In the genomic region with DNA sequence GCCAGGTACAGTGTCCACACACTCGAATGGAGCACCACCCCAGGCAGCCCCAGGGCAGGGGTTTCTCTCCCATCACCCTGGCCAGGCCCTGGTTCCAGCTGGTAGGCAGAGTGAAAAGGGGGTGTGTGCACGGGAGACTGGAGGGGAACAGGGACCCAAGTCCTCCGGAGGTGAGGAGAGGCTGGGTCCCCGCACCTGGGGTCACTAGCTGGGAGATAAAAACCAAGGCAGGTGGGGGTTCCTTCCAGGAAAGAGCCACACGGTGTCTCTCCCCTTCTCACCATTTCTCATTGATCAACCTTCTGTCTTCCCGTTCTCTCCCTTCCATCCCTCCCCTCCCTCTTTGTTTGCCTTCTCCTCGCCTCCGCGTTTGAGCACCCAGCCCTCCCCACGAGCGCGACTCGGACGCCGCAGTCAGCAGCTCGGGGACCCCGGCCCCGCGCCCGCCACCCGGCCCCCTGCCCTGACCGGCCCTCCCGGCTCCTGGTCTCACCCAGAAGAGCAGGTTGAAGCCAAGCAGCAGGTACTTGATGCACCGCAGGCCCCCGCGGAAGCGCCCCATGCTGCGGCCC, we compare ENCODE assay signal across 7 cellular contexts. TPM values are rescaled to one million over a fixed set of nuclear protein-coding genes. Genes with fewer than 3 reads are reported as not detected.
DNase-seq lines count a peak whose midpoint lies in the region; ATAC-seq and TF ChIP-seq lines count a peak whose summit lies in the region.

No MANE protein-coding gene starts in this region.

- H3K9me3 Mint-ChIP-seq in HFFc6: no peaks in the 10 kb centered on the region
- no peaks in the 10 kb centered on the region for H3K9me3 Mint-ChIP-seq in activated CD8-positive, alpha-beta T cell treated with anti-CD3 and anti-CD28 coated beads, Interleukin-2, amount 10 ng/mL, durations not matched to agents 7 days and 5 days (ENCODE audit: insufficient read depth)

- no peak overlapping the region for H3K27ac Mint-ChIP-seq in HFFc6
- H3K27ac Mint-ChIP-seq in activated CD8-positive, alpha-beta T cell treated with anti-CD3 and anti-CD28 coated beads, Interleukin-2, amount 10 ng/mL, durations not matched to agents 7 days and 5 days: no peak overlapping the region

- in situ Hi-C loops in G401 (cut with HindIII; ENCODE audit: low sequenced_read_pairs): no loop called here

- no peak for TF ChIP-seq CTCF in HFFc6 (IDR thresholded peaks at IDR 0.05)

- POLR2A ChIA-PET in activated CD8-positive, alpha-beta T cell treated with anti-CD3 and anti-CD28 coated beads, Interleukin-2, amount 10 ng/mL, durations not matched to agents 7 days and 5 days (lab: Charles Lee): no interaction called here

- peak overlapping the region; percentile 74 for H3K4me3 Mint-ChIP-seq in HFFc6
- H3K4me3 Mint-ChIP-seq in activated CD8-positive, alpha-beta T cell treated with anti-CD3 and anti-CD28 coated beads, Interleukin-2, amount 10 ng/mL, durations not matched to agents 7 days and 5 days: peak overlapping the region; percentile 61

- DNase-seq in HFFc6 (no peak), HCEC 1CT (no peak), G401 (ENCODE audit: low spot score) (no peak), AG08396 (ENCODE audit: low spot score) (no peak)
- DNase-seq in activated CD8-positive, alpha-beta T cell treated with anti-CD3 and anti-CD28 coated beads, Interleukin-2, amount 10 ng/mL, durations not matched to agents 7 days and 5 days: no peak

- CTCF ChIA-PET in activated CD8-positive, alpha-beta T cell treated with anti-CD3 and anti-CD28 coated beads, Interleukin-2, amount 10 ng/mL, durations not matched to agents 7 days and 5 days (lab: Charles Lee): interaction anchor here (1.1 to 3.9 kb wide), 3 partner anchors 24 to 508 kb away, joined by 4 to 17 read pairs (median 7); no protein-coding TSS in a partner anchor

- peak overlapping the region; percentile 61 for H3K4me3 ChIP-seq in iPS-11a (ENCODE audit: low read depth, low read length)
- peak overlapping the region; percentile 36 to 65 (median 46) for H3K4me3 ChIP-seq in skin epidermis

- H3K27ac ChIP-seq in skin epidermis: peak overlapping the region in 10 of 21 experiments; percentile 10 to 60 (median 46)

- H3K4me1 Mint-ChIP-seq in HFFc6 (ENCODE audit: low read depth): peaks cover 14% of the 10 kb centered on the region
- H3K4me1 Mint-ChIP-seq in activated CD8-positive, alpha-beta T cell treated with anti-CD3 and anti-CD28 coated beads, Interleukin-2, amount 10 ng/mL, durations not matched to agents 7 days and 5 days (ENCODE audit: low read depth): peaks cover 16% of the 10 kb centered on the region

- H3K36me3 Mint-ChIP-seq in HFFc6 (ENCODE audit: low read depth): no peaks in the 10 kb centered on the region
- H3K36me3 Mint-ChIP-seq in activated CD8-positive, alpha-beta T cell treated with anti-CD3 and anti-CD28 coated beads, Interleukin-2, amount 10 ng/mL, durations not matched to agents 7 days and 5 days (ENCODE audit: low read depth): no peaks in the 10 kb centered on the region

- ATAC-seq in activated CD8-positive, alpha-beta T cell treated with anti-CD3 and anti-CD28 coated beads, Interleukin-2, amount 10 ng/mL, durations not matched to agents 7 days and 5 days: no peak

- H3K27me3 Mint-ChIP-seq in HFFc6 (ENCODE audit: insufficient read depth): no peaks in the 10 kb centered on the region; the same call in 1 of the 2 replicates
- H3K27me3 Mint-ChIP-seq in activated CD8-positive, alpha-beta T cell treated with anti-CD3 and anti-CD28 coated beads, Interleukin-2, amount 10 ng/mL, durations not matched to agents 7 days and 5 days (ENCODE audit: low read depth): peaks cover 15% of the 10 kb centered on the region

RNA-seq across cellular contexts. Expression of a gene that starts 0.3 kb away (rescaled TPM):
- 1 to 10 TPM; 4.2 to 6.9 (median 5.1) TPM for total RNA-seq in HFFc6 (2021; fragmentation: NEBNext Ultra II Directional; extraction: Animal tissue kit (Norgen Biotek cat#: 25700))
- total RNA-seq in activated CD8-positive, alpha-beta T cell treated with anti-CD3 and anti-CD28 coated beads, Interleukin-2, amount 10 ng/mL, durations not matched to agents 7 days and 5 days: under 1 TPM; 0.31 to 0.84 TPM
- total RNA-seq in G401 (2014; rRNA removed; shearing (Covaris generic)): not detected in 2 replicates

RNA-seq across cellular contexts. Expression of a gene that starts 59.3 kb away (rescaled TPM):
- not detected for total RNA-seq in HFFc6 (2021; fragmentation: NEBNext Ultra II Directional; extraction: Animal tissue kit (Norgen Biotek cat#: 25700))
- total RNA-seq in activated CD8-positive, alpha-beta T cell treated with anti-CD3 and anti-CD28 coated beads, Interleukin-2, amount 10 ng/mL, durations not matched to agents 7 days and 5 days: not detected
- total RNA-seq in G401 (2014; rRNA removed; shearing (Covaris generic)): not detected in 2 replicates
